20 cellular contexts compared by ENCODE assay signal in genomic region chr5:62372600-62372999, GRCh38.
"Had no signal": no experiment of that assay in that cellular context is flagged by ENCODE, and none has a peak within 500 bp of the region (broad histone marks: within the 10 kb centered on the region; RNA-seq: fewer than 3 reads in every experiment).

No MANE protein-coding gene starts in this region.

- H3K4me1 ChIP-seq: left ventricle myocardium inferior, lower lobe of right lung, pancreas, suprapubic skin, thyroid gland had no signal

- H3K27ac ChIP-seq: foreskin keratinocyte, left ventricle myocardium inferior, lower lobe of right lung, pancreas, suprapubic skin, thyroid gland had no signal

- H3K4me2 ChIP-seq: smooth muscle cell had no signal

- H3K27me3 ChIP-seq: foreskin keratinocyte, pancreas, suprapubic skin, thyroid gland had no signal

- H3K9me3 Mint-ChIP-seq: memory B cell, mesothelial cell of epicardium, nephron, type B pancreatic cell had no signal

- H3K27me3 Mint-ChIP-seq: memory B cell, progenitor cell of endocrine pancreas, type B pancreatic cell had no signal

- ATAC-seq: foreskin keratinocyte; left cardiac atrium; lower lobe of right lung; pancreas; right cardiac atrium; stimulated activated naive CD8-positive, alpha-beta T cell treated with anti-CD3 and anti-CD28 coated beads, Interleukin-15, Interleukin-2, amounts not matched to agents 100 U/mL and 50 U/mL, for 24 hours had no signal

- H3K4me3 ChIP-seq: left ventricle myocardium inferior, lower lobe of right lung, pancreas, smooth muscle cell, suprapubic skin, thyroid gland had no signal

- H3K4me3 Mint-ChIP-seq: memory B cell, mesothelial cell of epicardium, nephron, type B pancreatic cell had no signal

- H3K27ac Mint-ChIP-seq: mesothelial cell of epicardium, nephron, progenitor cell of endocrine pancreas, type B pancreatic cell had no signal

- H3K4me1 Mint-ChIP-seq: memory B cell, mesothelial cell of epicardium, nephron had no signal

- FAIRE-seq: urothelium cell line had no signal

- DNase-seq: dermis blood vessel endothelial cell; foreskin keratinocyte; kidney; left cardiac atrium; left ventricle myocardium inferior; lower lobe of right lung; occipital lobe; pancreas; right cardiac atrium; stimulated activated CD4-positive, alpha-beta T cell treated with anti-CD3 and anti-CD28 coated beads, Interleukin-2, amount 100 ng/mL, for 48 hours; stimulated activated naive CD8-positive, alpha-beta T cell treated with anti-CD3 and anti-CD28 coated beads, Interleukin-15, Interleukin-2, amounts not matched to agents 100 U/mL and 50 U/mL, for 24 hours; thyroid gland had no signal

- H3K9me3 ChIP-seq: left ventricle myocardium inferior, lower lobe of right lung, pancreas, suprapubic skin, thyroid gland had no signal
